In genomic region chr6:21873562-21873961, GRCh38 we compare ENCODE assay signal across 13 cellular contexts.
DNase-seq lines count a peak whose midpoint lies in the region; ATAC-seq, FAIRE-seq and TF ChIP-seq lines count a peak whose summit lies in the region.
"Had no signal": no experiment of that assay in that cellular context is flagged by ENCODE, and none has a peak within 500 bp of the region (broad histone marks: within the 10 kb centered on the region; RNA-seq: fewer than 3 reads in every experiment).

No MANE protein-coding gene starts in this region.

- intact Hi-C loops in Right ventricle myocardium superior (cut with DNase I): no loop called here

- H3K27ac ChIP-seq in thoracic aorta: peak overlapping the region; percentile 33 to 71
- H3K27ac ChIP-seq: neutrophil had no signal

- FAIRE-seq in H54 (lab: Jason Lieb, UNC): peak; percentile 77
- FAIRE-seq: frontal cortex had no signal

- H3K4me3 ChIP-seq in thoracic aorta: peak overlapping the region; percentile 36

- no peaks in the 10 kb centered on the region for H3K27me3 ChIP-seq in thoracic aorta (replicated peaks; ENCODE audit: insufficient read depth)
- H3K27me3 ChIP-seq: neutrophil had no signal

- no peak for TF ChIP-seq CTCF in thoracic aorta (IDR thresholded peaks at IDR 0.05)

- no peaks in the 10 kb centered on the region for H3K9me3 ChIP-seq in thoracic aorta
- H3K9me3 ChIP-seq: neutrophil had no signal

- no peak for DNase-seq in H54 (ENCODE audit: insufficient read length, low spot score)
- DNase-seq in amniotic epithelial cell (ENCODE audit: low read depth): peak; percentile 41
- no peak for DNase-seq in Right ventricle myocardium superior
- DNase-seq in thoracic aorta (ENCODE audit: low spot score): peak; percentile 65
- no peak for DNase-seq in anterior cingulate cortex (lab: John Stamatoyannopoulos, UW)
- DNase-seq: activated T-cell treated with anti-CD3 and anti-CD28 coated beads, Interleukin-2, amount 50 U/mL, for 72 hours; NCI-H345; SHP77; stimulated activated CD4-positive, alpha-beta T cell treated with anti-CD3 and anti-CD28 coated beads, Interleukin-2, amount 100 ng/mL, for 24 hours had no signal

- TF ChIP-seq POLR2A in H54 (IDR thresholded peaks at IDR 0.05; ENCODE audit: low read depth, low read length): no peak

- H3K36me3 ChIP-seq in thoracic aorta: no peaks in the 10 kb centered on the region
- H3K36me3 ChIP-seq: neutrophil had no signal

- ATAC-seq in Right ventricle myocardium superior (ENCODE audit: poor library complexity) (peak; percentile 81), thoracic aorta (ENCODE audit: insufficient number of reproducible peaks, low FRiP score, low read depth) (peak; percentile 97), HG02885 (IDR thresholded peaks at IDR 0.05; ENCODE audit: poor library complexity, unreplicated experiment) (no peak), HG03095 (IDR thresholded peaks at IDR 0.05; ENCODE audit: unreplicated experiment) (no peak)
- ATAC-seq: activated T-cell treated with anti-CD3 and anti-CD28 coated beads, Interleukin-2, amount 50 U/mL, for 72 hours had no signal

- peaks cover 4 to 23% of the 10 kb centered on the region in 2 donors for H3K4me1 ChIP-seq in thoracic aorta (ENCODE audit: control insufficient read depth in 1 of 2, low read depth in 2 of 2)

Comparison
In these comparisons a context has a peak if more than half of its experiments do, and no peak if none do; other contexts are left out.
1. DNase-seq: peak in amniotic epithelial cell (single experiment) and thoracic aorta (single experiment); none in H54 (single experiment), Right ventricle myocardium superior (single experiment) and anterior cingulate cortex (0 of 58).
2. ATAC-seq: peak in Right ventricle myocardium superior (single experiment) and thoracic aorta (single experiment); none in HG02885 (single experiment) and HG03095 (single experiment).